8 cellular contexts compared by ENCODE assay signal in genomic region chr3:87227104-87227834, GRCh38. TPM values are rescaled to one million over a fixed set of nuclear protein-coding genes. Genes with fewer than 3 reads are reported as not detected.
DNase-seq lines count a peak whose midpoint lies in the region; ATAC-seq, FAIRE-seq and TF ChIP-seq lines count a peak whose summit lies in the region.

Gene CHMP2B (plus strand): TSS chr3:87227309. CDS start chr3:87227523, 214 bp downstream.

- H3K27ac Mint-ChIP-seq in activated T-helper 17 cell treated with anti-CD3 and anti-CD28 coated beads, Interleukin-2, amount 50 U/mL, for 72 hours, result peak within 1 kb of the TSS; percentile 99
- peak within 1 kb of the TSS; percentile 96 to 99 (median 98) for H3K27ac Mint-ChIP-seq in naive thymus-derived CD4-positive, alpha-beta T cell
- peak within 1 kb of the TSS; percentile 98 for H3K27ac Mint-ChIP-seq in stimulated activated memory B cell treated with anti-CD40 and anti-IgM and Interleukin-4, amounts not matched to agents 10 μg/mL and 1 μg/mL and 100 μg/mL, for 72 hours

- CTCF ChIA-PET in RWPE1 (lab: Yijun Ruan, JAX), result no interaction called here
- CTCF ChIA-PET in naive thymus-derived CD4-positive, alpha-beta T cell (lab: Charles Lee), result no interaction called here

- no peaks in the 10 kb centered on the region for H4K20me1 ChIP-seq in fibroblast of lung (ENCODE audit: control insufficient read depth, extremely low read depth, insufficient read depth, low read length)

- TF ChIP-seq POLR2A in H54 (IDR thresholded peaks at IDR 0.05; ENCODE audit: low read depth, low read length), result peak; percentile 73

- no peaks in the 10 kb centered on the region for H3K9me3 ChIP-seq in fibroblast of lung (ENCODE audit: control insufficient read depth, insufficient read depth, low read depth, low read length)
- H3K9me3 ChIP-seq in naive thymus-derived CD4-positive, alpha-beta T cell (ENCODE audit: control insufficient read depth in 2 of 3, low read length in 3 of 3), result no peaks in the 10 kb centered on the region

- H2AFZ ChIP-seq in fibroblast of lung (ENCODE audit: low read length), result peak within 1 kb of the TSS; percentile 86

- H3K36me3 Mint-ChIP-seq in activated T-helper 17 cell treated with anti-CD3 and anti-CD28 coated beads, Interleukin-2, amount 50 U/mL, for 72 hours (ENCODE audit: low read depth), result peaks cover 14% of the 10 kb centered on the region
- peaks cover 3 to 14% (median 7%) of the 10 kb centered on the region in 5 donors for H3K36me3 Mint-ChIP-seq in naive thymus-derived CD4-positive, alpha-beta T cell
- H3K36me3 Mint-ChIP-seq in stimulated activated memory B cell treated with anti-CD40 and anti-IgM and Interleukin-4, amounts not matched to agents 10 μg/mL and 1 μg/mL and 100 μg/mL, for 72 hours, result peaks cover 14% of the 10 kb centered on the region

- peaks cover 28% of the 10 kb centered on the region for H3K79me2 ChIP-seq in fibroblast of lung (ENCODE audit: control insufficient read depth, insufficient read depth, low read length)

- H3K4me2 ChIP-seq in fibroblast of lung (ENCODE audit: extremely low read depth, insufficient read depth, low read length), result peak within 1 kb of the TSS; percentile 88

- peak; percentile 96 for ATAC-seq in activated T-helper 17 cell treated with anti-CD3 and anti-CD28 coated beads, Interleukin-2, amount 50 U/mL, for 72 hours (replicated peaks)
- peak; percentile 94 for ATAC-seq in naive thymus-derived CD4-positive, alpha-beta T cell
- ATAC-seq in stimulated activated memory B cell treated with anti-CD40 and anti-IgM and Interleukin-4, amounts not matched to agents 10 μg/mL and 1 μg/mL and 100 μg/mL, for 72 hours, result peak; percentile 96

- FAIRE-seq in H54 (lab: Jason Lieb, UNC), result peak; percentile 87

- peaks cover 36% of the 10 kb centered on the region for H3K4me1 Mint-ChIP-seq in activated T-helper 17 cell treated with anti-CD3 and anti-CD28 coated beads, Interleukin-2, amount 50 U/mL, for 72 hours
- H3K4me1 Mint-ChIP-seq in naive thymus-derived CD4-positive, alpha-beta T cell, result peaks cover 26 to 61% (median 42%) of the 10 kb centered on the region in 7 donors
- H3K4me1 Mint-ChIP-seq in stimulated activated memory B cell treated with anti-CD40 and anti-IgM and Interleukin-4, amounts not matched to agents 10 μg/mL and 1 μg/mL and 100 μg/mL, for 72 hours, result peaks cover 40% of the 10 kb centered on the region

- H3K27me3 ChIP-seq in fibroblast of lung (ENCODE audit: control insufficient read depth, insufficient read depth, low read length), result no peaks in the 10 kb centered on the region
- H3K27me3 ChIP-seq in naive thymus-derived CD4-positive, alpha-beta T cell (ENCODE audit: control insufficient read depth in 2 of 2, insufficient read depth in 2 of 2, low read length in 2 of 2), result no peaks in the 10 kb centered on the region

- DNase-seq in ELF-1 (ENCODE audit: low read depth, low spot score) (peak; percentile 97), H54 (ENCODE audit: insufficient read length, low spot score) (peak; percentile 75), LoVo (ENCODE audit: low spot score) (peak; percentile 94), RWPE1 (ENCODE audit: low spot score) (peak; percentile 72), fibroblast of lung (ENCODE audit: low read depth in 2 of 2) (peak; percentile 89 to 92)
- DNase-seq in naive thymus-derived CD4-positive, alpha-beta T cell, result peak; percentile 86 to 91 (median 89)

- no peaks in the 10 kb centered on the region for H3K36me3 ChIP-seq in fibroblast of lung (ENCODE audit: control insufficient read depth, insufficient read depth, low read length)
- H3K36me3 ChIP-seq in naive thymus-derived CD4-positive, alpha-beta T cell (ENCODE audit: control insufficient read depth in 2 of 3, insufficient read depth in 3 of 3, low read length in 3 of 3), result peaks cover 0 to 12% (median 0%) of the 10 kb centered on the region in 3 experiments

- peaks cover 4% of the 10 kb centered on the region for H3K27me3 Mint-ChIP-seq in activated T-helper 17 cell treated with anti-CD3 and anti-CD28 coated beads, Interleukin-2, amount 50 U/mL, for 72 hours
- peaks cover 7 to 28% (median 8%) of the 10 kb centered on the region in 5 donors for H3K27me3 Mint-ChIP-seq in naive thymus-derived CD4-positive, alpha-beta T cell
- H3K27me3 Mint-ChIP-seq in stimulated activated memory B cell treated with anti-CD40 and anti-IgM and Interleukin-4, amounts not matched to agents 10 μg/mL and 1 μg/mL and 100 μg/mL, for 72 hours, result no peaks in the 10 kb centered on the region

- H3K4me3 Mint-ChIP-seq in activated T-helper 17 cell treated with anti-CD3 and anti-CD28 coated beads, Interleukin-2, amount 50 U/mL, for 72 hours, result peak within 1 kb of the TSS; percentile 99
- H3K4me3 Mint-ChIP-seq in naive thymus-derived CD4-positive, alpha-beta T cell, result peak within 1 kb of the TSS; percentile 91 to 99 (median 98)
- H3K4me3 Mint-ChIP-seq in stimulated activated memory B cell treated with anti-CD40 and anti-IgM and Interleukin-4, amounts not matched to agents 10 μg/mL and 1 μg/mL and 100 μg/mL, for 72 hours, result peak within 1 kb of the TSS; percentile 90

- POLR2A ChIA-PET in RWPE1 (lab: Yijun Ruan, JAX; ENCODE audit: low non-redundant PET), result no interaction called here
- POLR2A ChIA-PET in naive thymus-derived CD4-positive, alpha-beta T cell (lab: Charles Lee), result interaction anchor here (0.6 to 1.2 kb wide), 2 partner anchors 16 to 922 kb away, joined by 3 read pairs; partner anchors contain the start of gene C3orf38

- peaks cover 4% of the 10 kb centered on the region for H3K9me3 Mint-ChIP-seq in activated T-helper 17 cell treated with anti-CD3 and anti-CD28 coated beads, Interleukin-2, amount 50 U/mL, for 72 hours
- H3K9me3 Mint-ChIP-seq in naive thymus-derived CD4-positive, alpha-beta T cell, result peaks cover 0 to 5% (median 2%) of the 10 kb centered on the region in 11 donors
- H3K9me3 Mint-ChIP-seq in stimulated activated memory B cell treated with anti-CD40 and anti-IgM and Interleukin-4, amounts not matched to agents 10 μg/mL and 1 μg/mL and 100 μg/mL, for 72 hours, result peaks cover 3% of the 10 kb centered on the region

- H3K27ac ChIP-seq in RWPE1 (peak within 1 kb of the TSS; percentile 81), fibroblast of lung (ENCODE audit: insufficient read depth, low read length) (peak within 1 kb of the TSS; percentile 78)
- peak within 1 kb of the TSS; percentile 95 for H3K27ac ChIP-seq in naive thymus-derived CD4-positive, alpha-beta T cell (ENCODE audit: low read depth, low read length)

- intact Hi-C loops in naive thymus-derived CD4-positive, alpha-beta T cell (cut with micrococcal nuclease), result loop anchor here (1.0 to 5.0 kb wide), 6 partner anchors 34 to 922 kb away; partner anchors contain the start of genes C3orf38 (in 2 of the 2), CGGBP1 (in 2 of the 2) and ZNF654 (in 2 of the 2)

- TF ChIP-seq CTCF in RWPE1 (conservative IDR thresholded peaks at IDR 0.05; ENCODE audit: low read depth) (no peak), fibroblast of lung (conservative IDR thresholded peaks at IDR 0.05 in 1 of 2, IDR thresholded peaks at IDR 0.05 in 1 of 2; ENCODE audit: low read depth in 1 of 2, low read length in 2 of 2) (no peak)

- H3K9ac ChIP-seq in fibroblast of lung (ENCODE audit: insufficient read depth, low read length), result peak within 1 kb of the TSS; percentile 87

- H3K4me1 ChIP-seq in fibroblast of lung (ENCODE audit: control insufficient read depth, extremely low read depth, insufficient read depth, low read length), result no peaks in the 10 kb centered on the region
- H3K4me1 ChIP-seq in naive thymus-derived CD4-positive, alpha-beta T cell (ENCODE audit: control insufficient read depth in 2 of 2, insufficient read depth in 2 of 2, low read length in 2 of 2), result peaks cover 12 to 17% of the 10 kb centered on the region in 2 donors

- peak within 1 kb of the TSS; percentile 74 to 87 (median 83) for H3K4me3 ChIP-seq in fibroblast of lung (replicated peaks in 1 of 4; ENCODE audit: control extremely low read depth in 1 of 4, insufficient read depth in 1 of 4, low read depth in 3 of 4, low read length in 4 of 4)
- H3K4me3 ChIP-seq in naive thymus-derived CD4-positive, alpha-beta T cell (ENCODE audit: low read length), result peak within 1 kb of the TSS; percentile 81

RNA-seq across cellular contexts. Expression of gene CHMP2B, which starts in this region (rescaled TPM):
- total RNA-seq in activated T-helper 17 cell treated with anti-CD3 and anti-CD28 coated beads, Interleukin-2, amount 50 U/mL, for 72 hours, result 10 to 100 TPM; 19.8 to 22.0 TPM
- total RNA-seq in fibroblast of lung, result 20.6 and 21.6 TPM in 2 replicates
- 29.7 and 46.2 TPM in 2 replicates for polyA plus RNA-seq in fibroblast of lung
- polyA plus RNA-seq in fibroblast of lung (2012), result 21.0 and 29.5 TPM in 2 replicates
- polyA minus RNA-seq in fibroblast of lung (ENCODE audit: low replicate concordance), result 0.19 and 0.67 TPM in 2 replicates
- total RNA-seq in naive thymus-derived CD4-positive, alpha-beta T cell, result 10 to 100 TPM; 20.7 to 27.4 (median 23.4) TPM
- 10 to 100 TPM; 35.4 to 41.2 TPM for polyA plus RNA-seq in naive thymus-derived CD4-positive, alpha-beta T cell

Comparison
In these comparisons a context has a peak if more than half of its experiments do, and no peak if none do; other contexts are left out.
1. Peak in every context shown above with its lines: DNase-seq, ATAC-seq, H3K4me3 ChIP-seq and H3K27ac ChIP-seq.